ENCODE assay signal across 8 cellular contexts in the genomic region with DNA sequence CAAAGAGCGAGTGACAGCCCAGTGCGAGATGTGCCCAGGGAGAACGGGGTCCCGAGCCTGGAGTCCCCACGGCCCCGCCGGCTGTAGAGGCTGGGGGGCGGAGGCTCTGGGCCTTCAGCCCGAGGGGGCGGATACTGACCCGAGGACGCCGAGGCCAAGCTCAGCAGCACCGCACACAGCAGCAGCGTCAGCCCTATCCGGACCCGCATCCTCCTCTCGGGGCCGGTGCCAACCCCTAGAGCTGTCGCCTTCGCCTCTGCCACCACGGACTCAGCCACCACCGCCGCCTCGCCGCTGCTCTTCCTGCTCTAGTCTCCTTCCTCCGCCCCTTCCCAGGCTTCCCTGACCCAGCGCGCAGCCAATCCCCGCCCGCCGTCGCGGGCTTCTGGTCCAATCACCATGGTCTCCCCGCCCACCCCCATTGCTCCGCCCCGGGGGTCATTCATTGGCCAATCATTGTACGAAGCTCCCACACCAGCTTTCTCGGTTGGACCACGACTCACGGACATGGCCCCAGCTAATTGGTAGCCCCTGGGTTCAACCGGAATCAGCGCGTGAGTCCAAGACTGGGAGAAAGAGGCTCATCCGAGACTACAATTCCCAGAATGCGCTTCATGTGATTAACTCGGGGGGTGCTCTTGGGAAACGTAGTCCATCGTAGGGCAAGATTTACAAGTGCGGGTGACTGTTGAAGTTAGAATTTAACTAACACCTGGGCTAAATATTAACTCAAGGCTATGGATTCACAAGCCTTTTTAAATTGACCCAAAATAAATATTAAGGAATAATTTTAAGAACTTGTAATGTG. TPM values are rescaled to one million over a fixed set of nuclear protein-coding genes. Genes with fewer than 3 reads are reported as not detected.
DNase-seq lines count a peak whose midpoint lies in the region; ATAC-seq, FAIRE-seq and TF ChIP-seq lines count a peak whose summit lies in the region.

A gene (minus strand): TSS at position 318 of the 808 bp plus-strand sequence. CDS start 109 bp downstream, at position 209.

- peaks cover 12 to 41% (median 40%) of the 10 kb centered on the region in 3 donors for H3K4me1 ChIP-seq in pancreas
- peaks cover 0 to 78% (median 27%) of the 10 kb centered on the region in 4 donors for H3K4me1 ChIP-seq in tibial artery

- H3K4me3 ChIP-seq in GM12865 (ENCODE audit: low read depth, low read length) = peak within 1 kb of the TSS; percentile 95
- H3K4me3 ChIP-seq in pancreas = peak within 1 kb of the TSS; percentile 85 to 95 (median 88)
- H3K4me3 ChIP-seq in tibial artery = peak within 1 kb of the TSS; percentile 82 to 83

- peaks cover 58% of the 10 kb centered on the region for H3K4me1 Mint-ChIP-seq in activated naive CD8-positive, alpha-beta T cell treated with anti-CD3 and anti-CD28 coated beads, Interleukin-2, amount 50 U/mL, for 24 hours

- TF ChIP-seq CTCF in GM12865 (IDR thresholded peaks at IDR 0.05; ENCODE audit: insufficient read depth, low read depth, low read length, missing control alignments) = no peak
- no peak for TF ChIP-seq CTCF in pancreas (IDR thresholded peaks at IDR 0.05)
- no peak for TF ChIP-seq CTCF in tibial artery (IDR thresholded peaks at IDR 0.05)

- no peaks in the 10 kb centered on the region for H3K9me3 ChIP-seq in pancreas
- no peaks in the 10 kb centered on the region for H3K9me3 ChIP-seq in tibial artery

- no peaks in the 10 kb centered on the region for H3K27me3 ChIP-seq in pancreas
- no peaks in the 10 kb centered on the region for H3K27me3 ChIP-seq in tibial artery

- H3K36me3 Mint-ChIP-seq in activated naive CD8-positive, alpha-beta T cell treated with anti-CD3 and anti-CD28 coated beads, Interleukin-2, amount 50 U/mL, for 24 hours (ENCODE audit: low read depth) = peaks cover 5% of the 10 kb centered on the region

- H3K27ac ChIP-seq in pancreas (peak within 1 kb of the TSS; percentile 64 to 87 (median 76)), tibial artery (peak within 1 kb of the TSS; percentile 75 to 77)

- WGBS in pancreas, 2 donors = 0 to 1% methylated on average over 41 to 50 of the region's 50 CpGs

- H3K36me3 ChIP-seq in pancreas (no peaks in the 10 kb centered on the region), tibial artery (peaks cover 0 to 4% (median 0%) of the 10 kb centered on the region in 3 donors)

- intact Hi-C loops in Right ventricle myocardium superior (cut with DNase I) (no loop called here), pancreas (cut with DNase I) (no loop called here), tibial artery (cut with DNase I; ENCODE audit: low total_unique reads) (no loop called here)

- ATAC-seq in HG02763 (IDR thresholded peaks at IDR 0.05; ENCODE audit: unreplicated experiment) (peak; percentile 93), Right ventricle myocardium superior (ENCODE audit: poor library complexity) (peak; percentile 98), pancreas (peak; percentile 77 to 90 (median 80))
- ATAC-seq in activated naive CD8-positive, alpha-beta T cell treated with anti-CD3 and anti-CD28 coated beads, Interleukin-2, amount 50 U/mL, for 24 hours = peak; percentile 98

- H3K4me3 Mint-ChIP-seq in activated naive CD8-positive, alpha-beta T cell treated with anti-CD3 and anti-CD28 coated beads, Interleukin-2, amount 50 U/mL, for 24 hours = peak within 1 kb of the TSS; percentile 92

- peak; percentile 99 for DNase-seq in GM12865 (ENCODE audit: low read depth)
- peak; percentile 98 for DNase-seq in NCI-H1417 treated with DMSO at 0.1 percent for 48 hours (lab: John Stamatoyannopoulos, UW)
- peak; percentile 100 for DNase-seq in SW480 (ENCODE audit: low spot score)
- DNase-seq in activated naive CD8-positive, alpha-beta T cell treated with anti-CD3 and anti-CD28 coated beads, Interleukin-2, amount 50 U/mL, for 24 hours = peak; percentile 99
- DNase-seq in Right ventricle myocardium superior = peak; percentile 100
- peak; percentile 98 to 100 (median 100) for DNase-seq in pancreas
- DNase-seq in tibial artery = peak; percentile 100

- H3K27ac Mint-ChIP-seq in activated naive CD8-positive, alpha-beta T cell treated with anti-CD3 and anti-CD28 coated beads, Interleukin-2, amount 50 U/mL, for 24 hours = peak within 1 kb of the TSS; percentile 87

- H3K27me3 Mint-ChIP-seq in activated naive CD8-positive, alpha-beta T cell treated with anti-CD3 and anti-CD28 coated beads, Interleukin-2, amount 50 U/mL, for 24 hours = peaks cover 3% of the 10 kb centered on the region

- FAIRE-seq in pancreas (lab: Jason Lieb, UNC) = peak; percentile 99

- no peaks in the 10 kb centered on the region for H3K9me3 Mint-ChIP-seq in activated naive CD8-positive, alpha-beta T cell treated with anti-CD3 and anti-CD28 coated beads, Interleukin-2, amount 50 U/mL, for 24 hours

RNA-seq across cellular contexts. Expression of the gene that starts here (rescaled TPM):
- total RNA-seq in Right ventricle myocardium superior = 46.0 TPM
- total RNA-seq in pancreas = 100 to 1,000 TPM; 338 to 763 (median 498) TPM
- 10 to 100 TPM; 54.5 to 59.6 TPM for polyA plus RNA-seq in pancreas

Comparison
In these comparisons a context has a peak if more than half of its experiments do, and no peak if none do; other contexts are left out.
1. Peak in every context shown above with its lines: DNase-seq, ATAC-seq, H3K4me3 ChIP-seq and H3K27ac ChIP-seq.